17 cellular contexts compared by ENCODE assay signal in genomic region chr16:22420606-22421135, GRCh38. TPM values are rescaled to one million over a fixed set of nuclear protein-coding genes. Genes with fewer than 3 reads are reported as not detected.
DNase-seq lines count a peak whose midpoint lies in the region; ATAC-seq, FAIRE-seq and TF ChIP-seq lines count a peak whose summit lies in the region.
"Had no signal": no experiment of that assay in that cellular context is flagged by ENCODE, and none has a peak within 500 bp of the region (broad histone marks: within the 10 kb centered on the region; RNA-seq: fewer than 3 reads in every experiment).

No MANE protein-coding gene starts in this region.

- H3K4me3 ChIP-seq in HepG2 (replicated peaks in 1 of 3; ENCODE audit: insufficient read depth in 1 of 3, low read depth in 2 of 3, low read length in 3 of 3) (no peak overlapping the region), right lobe of liver (no peak overlapping the region), neuronal stem cell (ENCODE audit: low read length in 2 of 2) (no peak overlapping the region), trophoblast cell (ENCODE audit: low read depth, low read length) (no peak overlapping the region)
- H3K4me3 ChIP-seq: BLaER1 treated with 17β-estradiol and CSF1 and Interleukin-3, amounts not matched to agents 10 nM and 100 nM; GM12878 had no signal

- H2BK5ac ChIP-seq in neuronal stem cell (ENCODE audit: low read length) (peak overlapping the region; percentile 0), trophoblast cell (ENCODE audit: low read depth, low read length, poor library complexity) (no peak overlapping the region)

- POLR2A ChIA-PET in HepG2 (lab: Yijun Ruan, JAX): interaction anchor here (0.6 kb wide), 1 partner anchor 10 kb away, joined by 4 read pairs; no protein-coding TSS in a partner anchor

- no peak overlapping the region for H2BK120ac ChIP-seq in neuronal stem cell (ENCODE audit: low read depth, low read length)
- no peak overlapping the region for H2BK120ac ChIP-seq in trophoblast cell (ENCODE audit: insufficient read depth, low read length, poor library complexity)

- H3K18ac ChIP-seq in neuronal stem cell (ENCODE audit: low read length) (no peak overlapping the region), trophoblast cell (ENCODE audit: low read length) (no peak overlapping the region)

- TF ChIP-seq POLR2A in HepG2 (IDR thresholded peaks at IDR 0.05; ENCODE audit: insufficient read depth in 1 of 2, low read depth in 2 of 2, low read length in 2 of 2) (no peak), right lobe of liver (IDR thresholded peaks at IDR 0.05) (no peak)

- no peaks in the 10 kb centered on the region for H4K20me1 ChIP-seq in HepG2 (ENCODE audit: insufficient read depth, low read length)

- H2AFZ ChIP-seq in HepG2 (ENCODE audit: low read length) (no peak overlapping the region), neuronal stem cell (ENCODE audit: low read length) (no peak overlapping the region), trophoblast cell (ENCODE audit: insufficient read depth, low read length, poor library complexity) (no peak overlapping the region)

- in situ Hi-C loops in HepG2 (cut with HindIII; ENCODE audit: extremely low pct_ligation_motif_present, low pct_unique_long_range_greater_than_20kb): no loop called here

- FAIRE-seq in HepG2 (lab: Jason Lieb, UNC): no peak
- FAIRE-seq: GM12878, HTR-8/SVneo had no signal

- H3K36me3 Mint-ChIP-seq in effector memory CD8-positive, alpha-beta T cell (ENCODE audit: insufficient read depth): peaks cover 32% of the 10 kb centered on the region

- intact Hi-C loops in HepG2 (cut with micrococcal nuclease; ENCODE audit: unreplicated experiment): no loop called here
- intact Hi-C loops in right lobe of liver (cut with DNase I): no loop called here

- no peak overlapping the region for H3K14ac ChIP-seq in neuronal stem cell (ENCODE audit: low read length)
- no peak overlapping the region for H3K14ac ChIP-seq in trophoblast cell (ENCODE audit: low read length)

- no peak overlapping the region for H2BK12ac ChIP-seq in neuronal stem cell (ENCODE audit: low read length)
- H2BK12ac ChIP-seq in trophoblast cell (ENCODE audit: low read length): no peak overlapping the region

- no peaks in the 10 kb centered on the region for H3K4me1 ChIP-seq in HepG2 (ENCODE audit: insufficient read depth, low read length)
- H3K4me1 ChIP-seq in right lobe of liver: no peaks in the 10 kb centered on the region
- H3K4me1 ChIP-seq in neuronal stem cell (ENCODE audit: control insufficient read depth in 2 of 2, insufficient read depth in 1 of 2, low read depth in 1 of 2, low read length in 2 of 2): peaks cover 0 to 2% of the 10 kb centered on the region in 2 donors
- no peaks in the 10 kb centered on the region for H3K4me1 ChIP-seq in trophoblast cell (ENCODE audit: control insufficient read depth in 1 of 2, insufficient read depth in 2 of 2, low read length in 2 of 2)
- H3K4me1 ChIP-seq: BLaER1 treated with 17β-estradiol and CSF1 and Interleukin-3, amounts not matched to agents 10 nM and 100 nM had no signal

- H3K36me3 ChIP-seq in HepG2 (replicated peaks in 1 of 2; ENCODE audit: control insufficient read depth in 1 of 2, insufficient read depth in 2 of 2, low read length in 2 of 2): peaks cover 15 to 23% of the 10 kb centered on the region in 2 experiments
- no peaks in the 10 kb centered on the region for H3K36me3 ChIP-seq in right lobe of liver
- peaks cover 4 to 8% of the 10 kb centered on the region in 2 donors for H3K36me3 ChIP-seq in neuronal stem cell (replicated peaks in 1 of 2; ENCODE audit: control insufficient read depth in 2 of 2, insufficient read depth in 2 of 2, low read length in 2 of 2)
- H3K36me3 ChIP-seq in trophoblast cell (ENCODE audit: control insufficient read depth in 1 of 2, insufficient read depth in 2 of 2, low read length in 2 of 2): peaks cover 34 to 36% of the 10 kb centered on the region in 2 experiments

- no peaks in the 10 kb centered on the region for H3K9me3 Mint-ChIP-seq in effector memory CD8-positive, alpha-beta T cell
- H3K9me3 Mint-ChIP-seq: CD8-positive, alpha-beta T cell had no signal

- H3K27me3 ChIP-seq in HepG2 (ENCODE audit: control insufficient read depth in 1 of 2, insufficient read depth in 2 of 2, low read length in 2 of 2) (no peaks in the 10 kb centered on the region), right lobe of liver (no peaks in the 10 kb centered on the region), neuronal stem cell (ENCODE audit: control insufficient read depth in 3 of 3, insufficient read depth in 3 of 3, low read depth in 1 of 3, low read length in 3 of 3) (peaks cover 0 to 2% (median 0%) of the 10 kb centered on the region in 3 experiments), trophoblast cell (ENCODE audit: insufficient read depth, low read length) (no peaks in the 10 kb centered on the region)
- H3K27me3 ChIP-seq: BLaER1 treated with 17β-estradiol and CSF1 and Interleukin-3, amounts not matched to agents 10 nM and 100 nM had no signal

- no peak overlapping the region for H3K9ac ChIP-seq in HepG2 (ENCODE audit: insufficient read depth, low read depth, low read length)
- H3K9ac ChIP-seq in neuronal stem cell (ENCODE audit: low read depth, low read length, poor library complexity): no peak overlapping the region
- H3K9ac ChIP-seq in trophoblast cell (ENCODE audit: low read length): no peak overlapping the region
- H3K9ac ChIP-seq: BLaER1 treated with 17β-estradiol and CSF1 and Interleukin-3, amounts not matched to agents 10 nM and 100 nM had no signal

- H3K4me2 ChIP-seq in HepG2 (ENCODE audit: low read depth, low read length) (no peak overlapping the region), neuronal stem cell (ENCODE audit: insufficient read depth, low read length, poor library complexity, severe bottlenecking) (no peak overlapping the region), trophoblast cell (ENCODE audit: low read length) (no peak overlapping the region)
- H3K4me2 ChIP-seq: BLaER1 treated with 17β-estradiol and CSF1 and Interleukin-3, amounts not matched to agents 10 nM and 100 nM had no signal

- no peaks in the 10 kb centered on the region for H3K79me1 ChIP-seq in neuronal stem cell (ENCODE audit: low read depth, low read length)
- H3K79me1 ChIP-seq in trophoblast cell (ENCODE audit: low read length): no peaks in the 10 kb centered on the region

- TF ChIP-seq RAD21 in HepG2 (CRISPR knock-in tag; IDR thresholded peaks at IDR 0.05): no peak

- no peak for TF ChIP-seq CTCF in HepG2 (CRISPR knock-in tag; IDR thresholded peaks at IDR 0.05)
- no peak for TF ChIP-seq CTCF in right lobe of liver (IDR thresholded peaks at IDR 0.05)

- DNase-seq in HepG2 (ENCODE audit: low spot score) (no peak), right lobe of liver (no peak), neuronal stem cell (ENCODE audit: low spot score) (no peak), trophoblast cell (no peak), NCI-H1930 (lab: John Stamatoyannopoulos, UW) (no peak)
- no peak for DNase-seq in effector memory CD8-positive, alpha-beta T cell
- DNase-seq: CD8-positive, alpha-beta T cell; DMS 273 treated with DMSO at 0.1 percent for 48 hours; DMS53; DND-41; EL; HCEC 1CT had no signal

- no peak overlapping the region for H4K91ac ChIP-seq in neuronal stem cell (ENCODE audit: low read depth, low read length, poor library complexity)
- no peak overlapping the region for H4K91ac ChIP-seq in trophoblast cell (ENCODE audit: low read depth, low read length)

- TF ChIP-seq EP300 in HepG2 (IDR thresholded peaks at IDR 0.05; ENCODE audit: low read depth in 2 of 2, low read length in 2 of 2) (no peak), HepG2 (CRISPR knock-in tag; IDR thresholded peaks at IDR 0.05; ENCODE audit: borderline replicate concordance) (no peak)

- H3K9me3 ChIP-seq in HepG2 (ENCODE audit: low read length): no peaks in the 10 kb centered on the region
- H3K9me3 ChIP-seq in right lobe of liver: no peaks in the 10 kb centered on the region
- H3K9me3 ChIP-seq in neuronal stem cell (replicated peaks in 1 of 2; ENCODE audit: control insufficient read depth in 2 of 2, insufficient read depth in 1 of 2, low read depth in 1 of 2, low read length in 2 of 2): peaks cover 0 to 3% of the 10 kb centered on the region in 2 donors
- peaks cover 6% of the 10 kb centered on the region for H3K9me3 ChIP-seq in trophoblast cell (ENCODE audit: insufficient read depth, low read depth, low read length)
- H3K9me3 ChIP-seq: BLaER1 treated with 17β-estradiol and CSF1 and Interleukin-3, amounts not matched to agents 10 nM and 100 nM had no signal

- H4K8ac ChIP-seq in neuronal stem cell (ENCODE audit: low read depth, low read length) (peak overlapping the region; percentile 43), trophoblast cell (ENCODE audit: low read depth, low read length) (no peak overlapping the region)

- CTCF ChIA-PET in HepG2 (lab: Yijun Ruan, JAX; ENCODE audit: low intra/inter-chr PET ratio, low total read pairs): no interaction called here

- H3K23ac ChIP-seq in neuronal stem cell (ENCODE audit: low read depth, low read length, poor library complexity) (no peak overlapping the region), trophoblast cell (ENCODE audit: low read length) (no peak overlapping the region)

- no peak overlapping the region for H4K12ac ChIP-seq in trophoblast cell (ENCODE audit: low read depth, low read length)

- no peak for ATAC-seq in HepG2
- no peak for ATAC-seq in right lobe of liver
- no peak for ATAC-seq in effector memory CD8-positive, alpha-beta T cell (replicated peaks)
- ATAC-seq in GM19397 (IDR thresholded peaks at IDR 0.05; ENCODE audit: unreplicated experiment): no peak
- ATAC-seq: CD8-positive, alpha-beta T cell; GM12878 had no signal

- H2BK15ac ChIP-seq in neuronal stem cell (ENCODE audit: low read length): no peak overlapping the region

- no peaks in the 10 kb centered on the region for H3K27me3 Mint-ChIP-seq in effector memory CD8-positive, alpha-beta T cell
- H3K27me3 Mint-ChIP-seq: B cell had no signal

- WGBS in HepG2 (ENCODE audit: low lambda C conversion rate): 97% methylated on average over 18 of the region's 18 CpGs
- 98% methylated on average over 7 of the region's 18 CpGs for WGBS in right lobe of liver (ENCODE audit: insufficient coverage, low coverage, low lambda C conversion rate, missing lambda C conversion rate)
- no CpG with 5 or more reads among the region's 18 CpGs for WGBS in neuronal stem cell (ENCODE audit: extremely low coverage in 2 of 2, insufficient read length in 2 of 2, insufficient replicate concordance in 1 of 2), 2 donors
- no CpG with 5 or more reads among the region's 18 CpGs for WGBS in trophoblast cell (ENCODE audit: extremely low coverage, insufficient coverage, insufficient read length)

- H3K27ac ChIP-seq in HepG2 (ENCODE audit: extremely low read length, insufficient read depth, low read length) (no peak overlapping the region), right lobe of liver (no peak overlapping the region), neuronal stem cell (replicated peaks; ENCODE audit: low read length) (no peak overlapping the region), trophoblast cell (ENCODE audit: low read depth, low read length) (no peak overlapping the region)
- H3K27ac ChIP-seq: BLaER1 treated with 17β-estradiol and CSF1 and Interleukin-3, amounts not matched to agents 10 nM and 100 nM had no signal

- H3K79me2 ChIP-seq in HepG2 (ENCODE audit: insufficient read depth, low read length): no peaks in the 10 kb centered on the region
- H3K79me2 ChIP-seq in trophoblast cell (ENCODE audit: control insufficient read depth, insufficient read depth, low read length, poor library complexity): no peaks in the 10 kb centered on the region

- H2AK5ac ChIP-seq in neuronal stem cell (ENCODE audit: low read depth, low read length): no peak overlapping the region
- H2AK5ac ChIP-seq in trophoblast cell (ENCODE audit: low read length): no peak overlapping the region

- BruUV-seq in HepG2 (replicated peaks; lab: Mats Ljungman, UMichigan): no TSS peak

- H3K4ac ChIP-seq in neuronal stem cell (ENCODE audit: low read length): no peak overlapping the region
- H3K4ac ChIP-seq in trophoblast cell (ENCODE audit: low read depth, low read length): no peak overlapping the region

- peaks cover 0 to 1% of the 10 kb centered on the region in 2 donors for H3K4me1 Mint-ChIP-seq in effector memory CD8-positive, alpha-beta T cell (ENCODE audit: low read depth in 2 of 2)
- H3K4me1 Mint-ChIP-seq: B cell had no signal

- H3K27ac Mint-ChIP-seq in effector memory CD8-positive, alpha-beta T cell: peak overlapping the region; percentile 62 to 69
- H3K27ac Mint-ChIP-seq: B cell; CD8-positive, alpha-beta T cell had no signal

- no peak overlapping the region for H3K4me3 Mint-ChIP-seq in effector memory CD8-positive, alpha-beta T cell
- H3K4me3 Mint-ChIP-seq: B cell; CD8-positive, alpha-beta T cell had no signal

RNA-seq across cellular contexts. Expression of gene CDR2, which starts 46.3 kb away (rescaled TPM):
- total RNA-seq in HepG2 (2016; rRNA removed; fragmentation: Illumina TruSeq; extraction: Trizol): 59.0 and 76.7 TPM in 2 replicates
- 20.7 and 23.8 TPM in 2 replicates for total RNA-seq in HepG2 (2016; cell fraction: cytosol; rRNA removed; fragmentation: Illumina TruSeq; extraction: Trizol; ENCODE audit: low read depth)
- 60.0 and 73.9 TPM in 2 replicates for total RNA-seq in HepG2 (2016; cell fraction: insoluble cytoplasmic fraction; rRNA removed; fragmentation: Illumina TruSeq; extraction: Trizol)
- 44.0 and 46.8 TPM in 2 replicates for total RNA-seq in HepG2 (2016; cell fraction: membrane; rRNA removed; fragmentation: Illumina TruSeq; extraction: Trizol)
- total RNA-seq in HepG2 (2016; cell fraction: nucleus; rRNA removed; fragmentation: Illumina TruSeq; extraction: Trizol): 34.8 and 41.9 TPM in 2 replicates
- 67.5 and 78.9 TPM in 2 replicates for polyA plus RNA-seq in HepG2 (2011; rRNA removed)
- 60.0 and 71.4 TPM in 2 replicates for polyA plus RNA-seq in HepG2 (2011; cell fraction: cytosol; rRNA removed)
- polyA plus RNA-seq in HepG2 (2011; cell fraction: nucleus; rRNA removed): 32.2 and 35.4 TPM in 2 replicates
- 42.9 and 53.6 TPM in 2 replicates for polyA plus RNA-seq in HepG2 (2012)
- 9.2 and 11.4 TPM in 2 replicates for polyA plus RNA-seq in HepG2 (2016; cell fraction: cytosol; fragmentation: Illumina TruSeq; extraction: Trizol; ENCODE audit: low read depth)
- polyA plus RNA-seq in HepG2 (2016; cell fraction: insoluble cytoplasmic fraction; fragmentation: Illumina TruSeq; extraction: Trizol; ENCODE audit: low read depth): 89.8 and 91.4 TPM in 2 replicates
- 27.9 and 34.0 TPM in 2 replicates for polyA plus RNA-seq in HepG2 (2016; cell fraction: membrane; fragmentation: Illumina TruSeq; extraction: Trizol; ENCODE audit: low read depth)
- polyA plus RNA-seq in HepG2 (2016; cell fraction: nucleus; fragmentation: Illumina TruSeq; extraction: Trizol; ENCODE audit: insufficient read depth, low read depth): 73.8 and 74.1 TPM in 2 replicates
- 12.4 and 45.2 TPM in 2 replicates for polyA minus RNA-seq in HepG2 (2011; rRNA and poly(A)+ RNA removed; ENCODE audit: low replicate concordance)
- polyA minus RNA-seq in HepG2 (2011; cell fraction: cytosol; rRNA and poly(A)+ RNA removed): 55.0 and 56.7 TPM in 2 replicates
- polyA minus RNA-seq in HepG2 (2011; cell fraction: nucleus; rRNA and poly(A)+ RNA removed): 52.0 and 54.7 TPM in 2 replicates
- 10 to 100 TPM in 5 of 6 experiments, 1 to 10 TPM in 1; 8.2 to 16.8 (median 14.2) TPM for total RNA-seq in right lobe of liver
- 17.4 TPM for polyA plus RNA-seq in neuronal stem cell (2013, experiment 1 of 2)
- polyA plus RNA-seq in neuronal stem cell (2013, experiment 2 of 2): 17.2 TPM
- polyA plus RNA-seq in trophoblast cell (2013): 28.9 and 29.8 TPM in 2 replicates
